12 cellular contexts compared by ENCODE assay signal in genomic region chr7:131015131-131015954, GRCh38.
DNase-seq lines count a peak whose midpoint lies in the region; ATAC-seq and TF ChIP-seq lines count a peak whose summit lies in the region.
"Had no signal": no experiment of that assay in that cellular context is flagged by ENCODE, and none has a peak within 500 bp of the region (broad histone marks: within the 10 kb centered on the region; RNA-seq: fewer than 3 reads in every experiment).

No MANE protein-coding gene starts in this region.

- H3K4me3 ChIP-seq in PC-3 (ENCODE audit: low read length) (no peak overlapping the region), choroid plexus epithelial cell (ENCODE audit: low read depth, low read length) (no peak overlapping the region)

- POLR2A ChIA-PET in PC-3 (lab: Charles Lee; ENCODE audit: unreplicated experiment), result no interaction called here

- peaks cover 63% of the 10 kb centered on the region for H3K4me1 Mint-ChIP-seq in osteocyte (ENCODE audit: unreplicated experiment)

- no peak overlapping the region for H3K9ac ChIP-seq in PC-3 (ENCODE audit: low read length)

- intact Hi-C loops in PC-3 (cut with micrococcal nuclease) (no loop called here), left colon (cut with DNase I, micrococcal nuclease) (no loop called here), left cardiac atrium (cut with DNase I) (no loop called here)

- H3F3A ChIP-seq in PC-3 (ENCODE audit: low read length, unreplicated experiment), result no peaks in the 10 kb centered on the region

- BruUV-seq in PC-3 (replicated peaks; lab: Mats Ljungman, UMichigan), result no TSS peak

- H3K9me3 Mint-ChIP-seq in osteocyte (ENCODE audit: unreplicated experiment), result no peaks in the 10 kb centered on the region
- H3K9me3 Mint-ChIP-seq: type B pancreatic cell had no signal

- H3K27ac ChIP-seq in PC-3 (ENCODE audit: low read length), result 0 out of 2 replicates have a peak overlapping the region, but pooled peaks have one; percentile 5
- H3K27ac ChIP-seq: foreskin keratinocyte had no signal

- no peak for TF ChIP-seq CTCF in PC-3 (conservative IDR thresholded peaks at IDR 0.05; ENCODE audit: low read depth, low read length)
- TF ChIP-seq CTCF in choroid plexus epithelial cell (conservative IDR thresholded peaks at IDR 0.05; ENCODE audit: low read depth, low read length), result no peak
- TF ChIP-seq CTCF in osteocyte (IDR thresholded peaks at IDR 0.05), result no peak

- no peaks in the 10 kb centered on the region for H3K9me3 ChIP-seq in PC-3 (ENCODE audit: low read length)

- H2AFZ ChIP-seq in PC-3 (ENCODE audit: low read length), result no peak overlapping the region

- no peak overlapping the region for H3K4me3 Mint-ChIP-seq in osteocyte (ENCODE audit: unreplicated experiment)
- H3K4me3 Mint-ChIP-seq: type B pancreatic cell had no signal

- no peaks in the 10 kb centered on the region for H4K20me1 ChIP-seq in PC-3 (ENCODE audit: low read length)

- H3K27ac Mint-ChIP-seq in osteocyte (ENCODE audit: unreplicated experiment), result peak overlapping the region; percentile 92
- H3K27ac Mint-ChIP-seq: type B pancreatic cell had no signal

- no peaks in the 10 kb centered on the region for H3K27me3 Mint-ChIP-seq in osteocyte (ENCODE audit: unreplicated experiment)

- DNase-seq in ELR (ENCODE audit: low read depth) (peak; percentile 84), PC-3 (peak; percentile 76), choroid plexus epithelial cell (ENCODE audit: low read depth) (peak; percentile 87), osteocyte (ENCODE audit: extremely low spot score, unreplicated experiment) (no peak), left colon (no peak), left cardiac atrium (no peak), NOMO-1 treated with dmso at 0.1 percent for 144 hours (lab: John Stamatoyannopoulos, UW; ENCODE audit: unreplicated experiment) (no peak), DMS53 treated with DMSO at 0.1 percent for 48 hours (lab: John Stamatoyannopoulos, UW; ENCODE audit: unreplicated experiment) (no peak)
- DNase-seq: DMS79 treated with DMSO at 0.1 percent for 48 hours, NCI-H345 had no signal

- CTCF ChIA-PET in PC-3 (lab: Charles Lee), result no interaction called here

- peak; percentile 75 for ATAC-seq in PC-3
- ATAC-seq in left colon, result no peak
- no peak for ATAC-seq in left cardiac atrium
- ATAC-seq: foreskin keratinocyte had no signal

- H3K36me3 Mint-ChIP-seq in osteocyte (ENCODE audit: unreplicated experiment), result peaks cover 3% of the 10 kb centered on the region
- H3K36me3 Mint-ChIP-seq: type B pancreatic cell had no signal

- no peaks in the 10 kb centered on the region for H3K27me3 ChIP-seq in PC-3 (ENCODE audit: low read length)
- H3K27me3 ChIP-seq: foreskin keratinocyte had no signal

- H3K79me2 ChIP-seq in PC-3 (ENCODE audit: low read length), result peaks cover 38% of the 10 kb centered on the region

- H3K9me2 ChIP-seq in PC-3 (replicated peaks; ENCODE audit: low read length), result no peaks in the 10 kb centered on the region

- peaks cover 32% of the 10 kb centered on the region for H3K4me1 ChIP-seq in PC-3 (ENCODE audit: insufficient read depth, low read length)

- no peaks in the 10 kb centered on the region for H3K36me3 ChIP-seq in PC-3 (ENCODE audit: low read depth, low read length)

- no peak overlapping the region for H3K4me2 ChIP-seq in PC-3 (ENCODE audit: low read length)

Comparison
In these comparisons a context has a peak if more than half of its experiments do, and no peak if none do; other contexts are left out.
1. DNase-seq: peak in ELR (single experiment), PC-3 (single experiment) and choroid plexus epithelial cell (single experiment); none in osteocyte (single experiment), left colon (0 of 2), left cardiac atrium (single experiment), NOMO-1 treated with dmso at 0.1 percent for 144 hours (single experiment) and DMS53 treated with DMSO at 0.1 percent for 48 hours (single experiment).